Comparison of ENCODE assay signal across 18 cellular contexts in genomic region chr3:12797892-12798558, GRCh38. TPM values are rescaled to one million over a fixed set of nuclear protein-coding genes. Genes with fewer than 3 reads are reported as not detected.
DNase-seq lines count a peak whose midpoint lies in the region; ATAC-seq and TF ChIP-seq lines count a peak whose summit lies in the region.
"Had no signal": no experiment of that assay in that cellular context is flagged by ENCODE, and none has a peak within 500 bp of the region (broad histone marks: within the 10 kb centered on the region; RNA-seq: fewer than 3 reads in every experiment).

No MANE protein-coding gene starts in this region.

- no peaks in the 10 kb centered on the region for H3K36me3 ChIP-seq in testis (ENCODE audit: low read depth, missing control alignments)

- peak overlapping the region; percentile 33 for H3K4me3 Mint-ChIP-seq in activated CD4-positive, alpha-beta T cell treated with anti-CD3 and anti-CD28 coated beads for 36 hours
- H3K4me3 Mint-ChIP-seq in WTC11 (peak overlapping the region; percentile 83), mesothelial cell of epicardium (peak overlapping the region; percentile 35)
- H3K4me3 Mint-ChIP-seq: activated CD4-positive, alpha-beta memory T cell treated with anti-CD3 and anti-CD28 coated beads for 36 hours had no signal

- H3K27ac ChIP-seq in testis: peak overlapping the region; percentile 90 to 95
- H3K27ac ChIP-seq: 22Rv1 had no signal

- TF ChIP-seq CTCF in WTC11 (IDR thresholded peaks at IDR 0.05) (no peak), mesothelial cell of epicardium (IDR thresholded peaks at IDR 0.05; ENCODE audit: unreplicated experiment) (no peak), testis (IDR thresholded peaks at IDR 0.05) (no peak)

- peaks cover 16% of the 10 kb centered on the region for H3K4me1 Mint-ChIP-seq in activated CD4-positive, alpha-beta T cell treated with anti-CD3 and anti-CD28 coated beads for 36 hours
- H3K4me1 Mint-ChIP-seq in WTC11 (peaks cover 20% of the 10 kb centered on the region), mesothelial cell of epicardium (peaks cover 5% of the 10 kb centered on the region)

- no peaks in the 10 kb centered on the region for H3K9me3 Mint-ChIP-seq in activated CD4-positive, alpha-beta T cell treated with anti-CD3 and anti-CD28 coated beads for 36 hours (ENCODE audit: low read depth)
- no peaks in the 10 kb centered on the region for H3K9me3 Mint-ChIP-seq in WTC11
- H3K9me3 Mint-ChIP-seq in mesothelial cell of epicardium: no peaks in the 10 kb centered on the region
- no peaks in the 10 kb centered on the region for H3K9me3 Mint-ChIP-seq in activated naive CD4-positive, alpha-beta T cell treated with anti-CD3 and anti-CD28 coated beads, Interleukin-2, amount 50 U/mL, for 72 hours
- H3K9me3 Mint-ChIP-seq: activated CD4-positive, alpha-beta memory T cell treated with anti-CD3 and anti-CD28 coated beads for 36 hours; T-helper 2 cell treated with Interferon-gamma antibody and Interleukin-4, amounts not matched to agents 5 μg/mL and 100 μg/mL, for 36 hours had no signal

- peak overlapping the region in 1 of 2 donors; percentile 15 for H3K4me3 ChIP-seq in testis

- ATAC-seq in activated CD4-positive, alpha-beta T cell treated with anti-CD3 and anti-CD28 coated beads for 36 hours: no peak
- no peak for ATAC-seq in WTC11
- no peak for ATAC-seq in activated naive CD4-positive, alpha-beta T cell treated with anti-CD3 and anti-CD28 coated beads, Interleukin-2, amount 50 U/mL, for 72 hours

- no peak for DNase-seq in activated CD4-positive, alpha-beta T cell treated with anti-CD3 and anti-CD28 coated beads for 36 hours
- DNase-seq in activated CD4-positive, alpha-beta T cell treated with anti-CD3 and anti-CD28 coated beads for 4 hours: no peak
- DNase-seq in WTC11 (ENCODE audit: low spot score) (no peak), mesothelial cell of epicardium (ENCODE audit: low spot score in 2 of 2, unreplicated experiment in 2 of 2) (no peak), testis (no peak), HK-2 (ENCODE audit: unreplicated experiment) (no peak)
- no peak for DNase-seq in activated naive CD4-positive, alpha-beta T cell treated with anti-CD3 and anti-CD28 coated beads, Interleukin-2, amount 50 U/mL, for 72 hours (ENCODE audit: low spot score in 2 of 2)
- DNase-seq in stimulated activated CD4-positive, alpha-beta T cell treated with anti-CD3 and anti-CD28 coated beads, Interleukin-1b, Interleukin-23, amount 100 ng/mL, for 48 hours: no peak
- DNase-seq: activated CD4-positive, alpha-beta memory T cell treated with anti-CD3 and anti-CD28 coated beads for 36 hours; activated effector memory CD4-positive, alpha-beta T cell treated with anti-CD3 and anti-CD28 coated beads, Interleukin-2, amount 50 U/mL, for 16 hours; central memory CD4-positive, alpha-beta T cell; mammary epithelial cell; NCI-H510A; RPMI8226; stimulated activated CD4-positive, alpha-beta T cell treated with anti-CD3 and anti-CD28 coated beads, Interleukin-4, amount 100 ng/mL, for 1 hour; stimulated activated naive CD4-positive, alpha-beta T cell treated with Interleukin-2 at 50 U/mL for 16 hours had no signal

- POLR2A ChIA-PET in activated CD4-positive, alpha-beta T cell treated with anti-CD3 and anti-CD28 coated beads for 36 hours (lab: Charles Lee): interaction anchor here (0.6 kb wide), 1 partner anchor 9 kb away, joined by 3 read pairs; no protein-coding TSS in a partner anchor
- POLR2A ChIA-PET in WTC11 (lab: Charles Lee): interaction anchor here (0.6 kb wide), 2 partner anchors 9 to 80 kb away, joined by 3 to 4 read pairs; no protein-coding TSS in a partner anchor

- no peaks in the 10 kb centered on the region for H3K27me3 ChIP-seq in testis

- intact Hi-C loops in activated CD4-positive, alpha-beta T cell treated with anti-CD3 and anti-CD28 coated beads for 36 hours (cut with DNase I, micrococcal nuclease): no loop called here
- intact Hi-C loops in testis (cut with DNase I; ENCODE audit: low total_unique reads): no loop called here

- peaks cover 31% of the 10 kb centered on the region for H3K4me1 ChIP-seq in testis

- H3K36me3 Mint-ChIP-seq in activated CD4-positive, alpha-beta T cell treated with anti-CD3 and anti-CD28 coated beads for 36 hours (ENCODE audit: low read depth): no peaks in the 10 kb centered on the region
- H3K36me3 Mint-ChIP-seq in WTC11 (no peaks in the 10 kb centered on the region), mesothelial cell of epicardium (no peaks in the 10 kb centered on the region)
- H3K36me3 Mint-ChIP-seq in activated naive CD4-positive, alpha-beta T cell treated with anti-CD3 and anti-CD28 coated beads, Interleukin-2, amount 50 U/mL, for 72 hours: no peaks in the 10 kb centered on the region
- H3K36me3 Mint-ChIP-seq: activated CD4-positive, alpha-beta memory T cell treated with anti-CD3 and anti-CD28 coated beads for 36 hours had no signal

- no peaks in the 10 kb centered on the region for H3K27me3 Mint-ChIP-seq in activated CD4-positive, alpha-beta T cell treated with anti-CD3 and anti-CD28 coated beads for 36 hours
- H3K27me3 Mint-ChIP-seq in WTC11 (ENCODE audit: low read depth) (no peaks in the 10 kb centered on the region; the same call in 1 of the 2 replicates), mesothelial cell of epicardium (ENCODE audit: low read depth) (no peaks in the 10 kb centered on the region)

- no peak for TF ChIP-seq POLR2A in testis (IDR thresholded peaks at IDR 0.05)

- CTCF ChIA-PET in activated CD4-positive, alpha-beta T cell treated with anti-CD3 and anti-CD28 coated beads for 36 hours (lab: Charles Lee): interaction anchor here (0.8 to 5.4 kb wide), 4 partner anchors 11 to 1876 kb away, joined by 3 to 49 read pairs (median 3); no protein-coding TSS in a partner anchor
- CTCF ChIA-PET in WTC11 (lab: Charles Lee): interaction anchor here (1.0 to 5.8 kb wide), 3 partner anchors 11 to 32 kb away, joined by 4 to 62 read pairs (median 6); no protein-coding TSS in a partner anchor

- no peaks in the 10 kb centered on the region for H3K9me3 ChIP-seq in testis

- H3K27ac Mint-ChIP-seq in activated CD4-positive, alpha-beta T cell treated with anti-CD3 and anti-CD28 coated beads for 36 hours: no peak overlapping the region
- H3K27ac Mint-ChIP-seq in WTC11: no peak overlapping the region
- H3K27ac Mint-ChIP-seq in mesothelial cell of epicardium: no peak overlapping the region
- no peak overlapping the region for H3K27ac Mint-ChIP-seq in activated naive CD4-positive, alpha-beta T cell treated with anti-CD3 and anti-CD28 coated beads, Interleukin-2, amount 50 U/mL, for 72 hours
- H3K27ac Mint-ChIP-seq: activated CD4-positive, alpha-beta memory T cell treated with anti-CD3 and anti-CD28 coated beads for 36 hours; T-helper 2 cell treated with Interferon-gamma antibody and Interleukin-4, amounts not matched to agents 5 μg/mL and 100 μg/mL, for 36 hours had no signal

- WGBS in testis, 2 donors: 43 to 51% methylated on average over 8 of the region's 8 CpGs

TF ChIP-seq in WTC11, 78 proteins besides CTCF, POLR2A, EP300 and RAD21 (continues in another document):
- TF ChIP-seq NFATC4 (CRISPR knock-in tag; IDR thresholded peaks at IDR 0.05): no peak

RNA-seq across cellular contexts. Expression of gene CAND2, which starts 1.5 kb away (rescaled TPM):
- 1 to 10 TPM; 2.1 to 2.2 TPM for total RNA-seq in activated CD4-positive, alpha-beta T cell treated with anti-CD3 and anti-CD28 coated beads for 36 hours
- total RNA-seq in WTC11 (2021) (13.7 to 15.4 TPM (median 14.3 TPM) in 3 replicates), mesothelial cell of epicardium (13.2 to 14.4 TPM (median 14.0 TPM) in 3 replicates), testis (100 to 1,000 TPM; 118 to 128 TPM)
- polyA plus RNA-seq in testis (ENCODE audit: insufficient read depth, low read depth, low replicate concordance): 38.0 TPM
- total RNA-seq in activated naive CD4-positive, alpha-beta T cell treated with anti-CD3 and anti-CD28 coated beads, Interleukin-2, amount 50 U/mL, for 72 hours: 1 to 10 TPM; 1.8 to 2.5 TPM

RNA-seq across cellular contexts. Expression of gene TMEM40, which starts 39.0 kb away (rescaled TPM):
- not detected for total RNA-seq in activated CD4-positive, alpha-beta T cell treated with anti-CD3 and anti-CD28 coated beads for 36 hours
- 0.17 TPM in 1 of 3 replicates, not detected in the others for total RNA-seq in WTC11 (2021)
- total RNA-seq in mesothelial cell of epicardium: 7.8 to 8.3 TPM (median 8.0 TPM) in 3 replicates
- 1 to 10 TPM; 1.5 to 1.7 TPM for total RNA-seq in testis
- polyA plus RNA-seq in testis (ENCODE audit: insufficient read depth, low read depth, low replicate concordance): 0.96 TPM
- not detected for total RNA-seq in activated naive CD4-positive, alpha-beta T cell treated with anti-CD3 and anti-CD28 coated beads, Interleukin-2, amount 50 U/mL, for 72 hours
- total RNA-seq: activated CD4-positive, alpha-beta memory T cell treated with anti-CD3 and anti-CD28 coated beads for 36 hours had no signal

RNA-seq across cellular contexts. Expression of gene RPL32, which starts 43.3 kb away (rescaled TPM):
- total RNA-seq in activated CD4-positive, alpha-beta T cell treated with anti-CD3 and anti-CD28 coated beads for 36 hours: 1,000 to 10,000 TPM; 2,842 to 4,727 TPM
- total RNA-seq in WTC11 (2021) (1,643 to 1,831 TPM (median 1,818 TPM) in 3 replicates), mesothelial cell of epicardium (1,710 to 1,896 TPM (median 1,851 TPM) in 3 replicates), testis (100 to 1,000 TPM; 435 to 713 TPM)
- polyA plus RNA-seq in testis (ENCODE audit: insufficient read depth, low read depth, low replicate concordance): 1,578 TPM
- 1,000 to 10,000 TPM; 2,520 to 2,880 TPM for total RNA-seq in activated naive CD4-positive, alpha-beta T cell treated with anti-CD3 and anti-CD28 coated beads, Interleukin-2, amount 50 U/mL, for 72 hours

Comparison
In these comparisons a context has a peak if more than half of its experiments do, and no peak if none do; other contexts are left out.
1. H3K4me3 Mint-ChIP-seq: peak in every context shown above with its lines; median percentile 83 in WTC11; 35 in mesothelial cell of epicardium; 33 in activated CD4-positive, alpha-beta T cell treated with anti-CD3 and anti-CD28 coated beads for 36 hours.